In the genomic region with DNA sequence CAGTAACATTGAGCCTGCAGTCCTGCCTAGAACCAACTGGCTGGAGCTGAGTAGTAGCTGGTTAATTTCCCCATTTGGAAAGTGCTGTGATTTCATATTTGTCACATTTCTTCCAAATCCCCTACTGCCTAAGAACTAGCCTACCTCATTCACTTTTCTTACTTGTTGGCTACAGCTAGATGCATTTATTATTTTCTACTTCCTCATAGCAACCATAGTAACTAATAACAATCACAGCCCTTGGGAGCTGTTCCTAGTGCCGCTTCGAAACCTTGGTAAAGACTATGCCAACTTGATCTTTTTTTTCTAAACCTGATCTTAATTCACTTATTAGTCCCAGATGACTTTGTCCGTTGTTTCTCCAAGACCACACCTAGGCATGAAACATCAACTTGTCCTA, we compare ENCODE assay signal across 25 cellular contexts.
"Had no signal": no experiment of that assay in that cellular context is flagged by ENCODE, and none has a peak within 500 bp of the region (broad histone marks: within the 10 kb centered on the region; RNA-seq: fewer than 3 reads in every experiment).

No MANE protein-coding gene starts in this region.

- H3K4me1 ChIP-seq: adrenal gland, breast epithelium, SJCRH30 had no signal

- H3K9me3 Mint-ChIP-seq: activated naive CD8-positive, alpha-beta T cell treated with anti-CD3 and anti-CD28 coated beads, Interleukin-2, amount 10 ng/mL, durations not matched to agents 7 days and 5 days had no signal

- H3K9ac ChIP-seq: KMS-11, SK-N-SH had no signal

- H3K4me3 Mint-ChIP-seq: activated CD8-positive, alpha-beta T cell treated with anti-CD3 and anti-CD28 coated beads, Interleukin-2, amount 10 ng/mL, durations not matched to agents 7 days and 5 days; activated naive CD8-positive, alpha-beta T cell treated with anti-CD3 and anti-CD28 coated beads, Interleukin-2, amount 10 ng/mL, durations not matched to agents 7 days and 5 days had no signal

- H3K27me3 ChIP-seq: adrenal gland, breast epithelium, SJCRH30 had no signal

- ATAC-seq: activated CD4-positive, CD25-positive, alpha-beta regulatory T cell treated with anti-CD3 and anti-CD28 coated beads, Interleukin-2, amount 50 U/mL, for 24 hours; activated CD8-positive, alpha-beta T cell treated with anti-CD3 and anti-CD28 coated beads, Interleukin-2, amount 10 ng/mL, durations not matched to agents 7 days and 5 days had no signal

- H3K4me3 ChIP-seq: adrenal gland, breast epithelium, SJCRH30 had no signal

- H3K27ac Mint-ChIP-seq: activated CD8-positive, alpha-beta T cell treated with anti-CD3 and anti-CD28 coated beads, Interleukin-2, amount 10 ng/mL, durations not matched to agents 7 days and 5 days; activated naive CD8-positive, alpha-beta T cell treated with anti-CD3 and anti-CD28 coated beads, Interleukin-2, amount 10 ng/mL, durations not matched to agents 7 days and 5 days had no signal

- H3K27ac ChIP-seq: adrenal gland, breast epithelium, KMS-11, SJCRH30 had no signal

- H3K4me2 ChIP-seq: KMS-11, SK-N-SH had no signal

- H3K4me1 Mint-ChIP-seq: activated naive CD8-positive, alpha-beta T cell treated with anti-CD3 and anti-CD28 coated beads, Interleukin-2, amount 10 ng/mL, durations not matched to agents 7 days and 5 days had no signal

- H3K36me3 ChIP-seq: adrenal gland, breast epithelium, SJCRH30 had no signal

- H3K9me3 ChIP-seq: adrenal gland, breast epithelium, SJCRH30, SK-N-SH had no signal

- DNase-seq: activated CD4-positive, alpha-beta T cell treated with anti-CD3 and anti-CD28 coated beads for 4 hours; activated CD4-positive, alpha-beta T cell treated with anti-CD3 and anti-CD28 coated beads, Interleukin-2, amount 50 U/mL, for 4 hours; activated CD8-positive, alpha-beta memory T cell treated with anti-CD3 and anti-CD28 coated beads, Interleukin-2, amount 50 U/mL, for 48 hours; activated CD8-positive, alpha-beta T cell treated with anti-CD3 and anti-CD28 coated beads, Interleukin-2, amount 10 ng/mL, durations not matched to agents 7 days and 5 days; activated naive CD4-positive, alpha-beta T cell treated with anti-CD3 and anti-CD28 coated beads, Interleukin-2, amount 50 U/mL, for 16 hours; activated naive CD8-positive, alpha-beta T cell treated with anti-CD3 and anti-CD28 coated beads, Interleukin-2, amount 10 ng/mL, durations not matched to agents 7 days and 5 days; activated T-cell treated with anti-CD3 and anti-CD28 coated beads, Interleukin-2, amount 50 U/mL, for 1 hour; adrenal gland; anterior cingulate cortex; central memory CD4-positive, alpha-beta T cell; MM.1S; NCI-H1105; NCI-H1436; NCI-H1694 treated with DMSO at 0.1 percent for 48 hours; NCI-H2081 treated with DMSO at 0.1 percent for 48 hours; NCI-H2171; NCI-H345; NCI-H510A; NCI-H526 treated with DMSO at 0.1 percent for 48 hours; NCI-H82; SJCRH30; SK-N-SH had no signal

- H3K36me3 Mint-ChIP-seq: activated naive CD8-positive, alpha-beta T cell treated with anti-CD3 and anti-CD28 coated beads, Interleukin-2, amount 10 ng/mL, durations not matched to agents 7 days and 5 days had no signal
